Comparison of ENCODE assay signal across 8 cellular contexts in the genomic region with DNA sequence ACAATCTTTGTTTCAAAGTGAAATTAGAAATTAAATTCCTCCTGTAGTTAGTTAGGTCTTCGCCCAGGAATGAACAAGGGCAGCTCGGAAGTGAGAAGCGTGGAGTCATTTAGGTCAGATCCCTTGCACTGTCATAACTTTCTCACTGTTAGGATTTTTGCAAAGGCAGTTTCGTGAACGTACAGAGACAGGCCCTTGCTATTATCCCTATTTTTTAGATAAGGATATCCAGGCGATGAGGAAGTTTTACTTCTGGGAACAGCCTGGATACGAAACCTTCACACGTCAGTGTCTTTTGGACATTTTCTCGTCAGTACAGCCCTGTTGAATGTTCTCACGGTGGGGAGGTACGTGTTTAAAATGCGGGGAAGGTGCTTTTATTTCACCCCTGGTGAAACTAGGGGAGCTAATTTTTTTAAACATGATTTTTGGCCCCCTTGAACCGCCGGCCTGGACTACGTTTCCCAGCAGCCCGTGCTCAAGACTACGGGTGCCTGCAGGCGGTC. TPM values are rescaled to one million over a fixed set of nuclear protein-coding genes. Genes with fewer than 3 reads are reported as not detected.
DNase-seq lines count a peak whose midpoint lies in the region; ATAC-seq and TF ChIP-seq lines count a peak whose summit lies in the region.

No MANE protein-coding gene starts in this region.

- H3K9me3 Mint-ChIP-seq in CD4-positive, alpha-beta memory T cell: peaks cover 0 to 4% (median 0%) of the 10 kb centered on the region in 8 donors
- H3K9me3 Mint-ChIP-seq in HFFc6: no peaks in the 10 kb centered on the region
- peaks cover 3% of the 10 kb centered on the region in 2 donors for H3K9me3 Mint-ChIP-seq in activated T-cell treated with anti-CD3 and anti-CD28 coated beads, Interleukin-2, amount 50 U/mL, for 72 hours

- H3K27ac ChIP-seq in CD4-positive, alpha-beta memory T cell (ENCODE audit: low read depth, low read length): peak overlapping the region; percentile 82
- peak overlapping the region; percentile 97 for H3K27ac ChIP-seq in left ventricle myocardium inferior (replicated peaks)

- TF ChIP-seq CTCF in HFFc6 (IDR thresholded peaks at IDR 0.05) (no peak), left ventricle myocardium inferior (IDR thresholded peaks at IDR 0.05; ENCODE audit: borderline replicate concordance) (no peak)

- no peak for ATAC-seq in activated T-cell treated with anti-CD3 and anti-CD28 coated beads, Interleukin-2, amount 50 U/mL, for 72 hours (replicated peaks in 1 of 2)

- H3K27ac Mint-ChIP-seq in CD4-positive, alpha-beta memory T cell: peak overlapping the region; percentile 80 to 96 (median 92)
- peak overlapping the region; percentile 82 for H3K27ac Mint-ChIP-seq in HFFc6
- peak overlapping the region; percentile 83 for H3K27ac Mint-ChIP-seq in activated T-cell treated with anti-CD3 and anti-CD28 coated beads, Interleukin-2, amount 50 U/mL, for 72 hours

- POLR2A ChIA-PET in CD4-positive, alpha-beta memory T cell (lab: Charles Lee; ENCODE audit: partially characterized antibody): interaction anchor here (0.7 to 10.0 kb wide), 24 partner anchors 10 to 379 kb away, joined by 3 to 364 read pairs (median 4); a partner anchor contains a TSS

- H3K36me3 Mint-ChIP-seq in CD4-positive, alpha-beta memory T cell: peaks cover 14 to 25% of the 10 kb centered on the region in 2 donors
- no peaks in the 10 kb centered on the region for H3K36me3 Mint-ChIP-seq in HFFc6 (ENCODE audit: low read depth)
- peaks cover 4% of the 10 kb centered on the region in 2 donors for H3K36me3 Mint-ChIP-seq in activated T-cell treated with anti-CD3 and anti-CD28 coated beads, Interleukin-2, amount 50 U/mL, for 72 hours (ENCODE audit: insufficient read depth in 2 of 2)

- no peaks in the 10 kb centered on the region for H3K9me3 ChIP-seq in CD4-positive, alpha-beta memory T cell (ENCODE audit: control insufficient read depth in 1 of 2, low read length in 2 of 2)
- no peaks in the 10 kb centered on the region for H3K9me3 ChIP-seq in left ventricle myocardium inferior (replicated peaks)

- H3K27me3 Mint-ChIP-seq in CD4-positive, alpha-beta memory T cell: no peaks in the 10 kb centered on the region
- peaks cover 4% of the 10 kb centered on the region for H3K27me3 Mint-ChIP-seq in HFFc6 (ENCODE audit: insufficient read depth)
- no peaks in the 10 kb centered on the region for H3K27me3 Mint-ChIP-seq in activated T-cell treated with anti-CD3 and anti-CD28 coated beads, Interleukin-2, amount 50 U/mL, for 72 hours (ENCODE audit: low read depth)

- no peaks in the 10 kb centered on the region for H3K36me3 ChIP-seq in CD4-positive, alpha-beta memory T cell (ENCODE audit: insufficient read depth, low read length)
- no peaks in the 10 kb centered on the region for H3K36me3 ChIP-seq in left ventricle myocardium inferior

- DNase-seq in CD4-positive, alpha-beta memory T cell: peak in 3 of 5 donors; percentile 76 to 80 (median 78)
- DNase-seq in HFFc6 (no peak), left ventricle myocardium inferior (no peak), renal cortical epithelial cell (ENCODE audit: low read depth) (peak; percentile 51), DMS 273 (lab: John Stamatoyannopoulos, UW; ENCODE audit: unreplicated experiment) (no peak), UCSD-AML1 (lab: John Stamatoyannopoulos, UW; ENCODE audit: unreplicated experiment) (no peak)
- DNase-seq in activated T-cell treated with anti-CD3 and anti-CD28 coated beads, Interleukin-2, amount 50 U/mL, for 72 hours: no peak
- no peak for DNase-seq in NK-92 treated with Interleukin-12 subunit alpha and Interleukin-12 subunit beta, amount 100 ng/mL, for 24 hours (lab: John Stamatoyannopoulos, UW)

- intact Hi-C loops in CD4-positive, alpha-beta memory T cell (cut with micrococcal nuclease): loop anchor here (2.0 kb wide), 3 partner anchors 61 to 271 kb away; a partner anchor contains a TSS
- intact Hi-C loops in left ventricle myocardium inferior (cut with micrococcal nuclease): no loop called here

- H3K4me3 Mint-ChIP-seq in CD4-positive, alpha-beta memory T cell: peak overlapping the region; percentile 73 to 90 (median 82)
- H3K4me3 Mint-ChIP-seq in HFFc6: peak overlapping the region; percentile 89
- peak overlapping the region; percentile 97 to 99 for H3K4me3 Mint-ChIP-seq in activated T-cell treated with anti-CD3 and anti-CD28 coated beads, Interleukin-2, amount 50 U/mL, for 72 hours

- H3K4me1 ChIP-seq in CD4-positive, alpha-beta memory T cell (ENCODE audit: insufficient read depth, low read length): peaks cover 41% of the 10 kb centered on the region
- peaks cover 42% of the 10 kb centered on the region for H3K4me1 ChIP-seq in left ventricle myocardium inferior

- H3K4me3 ChIP-seq in CD4-positive, alpha-beta memory T cell (ENCODE audit: low read length in 2 of 2): peak overlapping the region; percentile 14 to 92
- H3K4me3 ChIP-seq in left ventricle myocardium inferior: peak overlapping the region; percentile 100

- no peaks in the 10 kb centered on the region for H3K27me3 ChIP-seq in CD4-positive, alpha-beta memory T cell (ENCODE audit: insufficient read depth, low read length)
- H3K27me3 ChIP-seq in left ventricle myocardium inferior (ENCODE audit: low read depth): no peaks in the 10 kb centered on the region

- CTCF ChIA-PET in CD4-positive, alpha-beta memory T cell (lab: Charles Lee; ENCODE audit: partially characterized antibody): interaction anchor here (0.7 to 4.1 kb wide), 8 partner anchors 12 to 221 kb away, joined by 3 to 57 read pairs (median 3); a partner anchor contains a TSS

- peaks cover 19 to 49% (median 33%) of the 10 kb centered on the region in 4 donors for H3K4me1 Mint-ChIP-seq in CD4-positive, alpha-beta memory T cell
- peaks cover 29% of the 10 kb centered on the region for H3K4me1 Mint-ChIP-seq in HFFc6 (ENCODE audit: low read depth)
- H3K4me1 Mint-ChIP-seq in activated T-cell treated with anti-CD3 and anti-CD28 coated beads, Interleukin-2, amount 50 U/mL, for 72 hours (ENCODE audit: low read depth): peaks cover 43% of the 10 kb centered on the region

RNA-seq across cellular contexts. Expression of a gene that starts 0.3 kb away (rescaled TPM):
- total RNA-seq in CD4-positive, alpha-beta memory T cell: 100 to 1,000 TPM; 359 to 364 TPM
- 100 to 1,000 TPM; 254 to 306 TPM for polyA plus RNA-seq in CD4-positive, alpha-beta memory T cell
- total RNA-seq in HFFc6 (2021; fragmentation: NEBNext Ultra II Directional; extraction: Animal tissue kit (Norgen Biotek cat#: 25700)): 10 to 100 TPM; 21.4 to 24.4 (median 22.9) TPM
- 100 to 1,000 TPM in 1 of 2 donors, 10 to 100 TPM in 1; 83.0 to 113 TPM for total RNA-seq in activated T-cell treated with anti-CD3 and anti-CD28 coated beads, Interleukin-2, amount 50 U/mL, for 72 hours
- total RNA-seq in left ventricle myocardium inferior (36.0 TPM), renal cortical epithelial cell (32.6 and 59.6 TPM in 2 replicates)

Comparison
In these comparisons a context has a peak if more than half of its experiments do, and no peak if none do; other contexts are left out.
1. DNase-seq: peak in CD4-positive, alpha-beta memory T cell (3 of 5) and renal cortical epithelial cell (single experiment); none in HFFc6 (single experiment), activated T-cell treated with anti-CD3 and anti-CD28 coated beads, Interleukin-2, amount 50 U/mL, for 72 hours (0 of 2), left ventricle myocardium inferior (single experiment), NK-92 treated with Interleukin-12 subunit alpha and Interleukin-12 subunit beta, amount 100 ng/mL, for 24 hours (single experiment), DMS 273 (single experiment) and UCSD-AML1 (single experiment).
2. Peak in every context shown above with its lines, with median percentiles within 50 percentile points of each other: H3K27ac Mint-ChIP-seq and H3K4me3 Mint-ChIP-seq.